Comparison of ENCODE assay signal across 32 cellular contexts in genomic region chr4:98935633-98936032, GRCh38.
"Had no signal": no experiment of that assay in that cellular context is flagged by ENCODE, and none has a peak within 500 bp of the region (broad histone marks: within the 10 kb centered on the region; RNA-seq: fewer than 3 reads in every experiment).

No MANE protein-coding gene starts in this region.

- H3K36me3 ChIP-seq: adrenal gland, esophagus squamous epithelium, gastroesophageal sphincter, heart right ventricle had no signal

- H3K27ac ChIP-seq: adrenal gland, esophagus squamous epithelium, gastroesophageal sphincter, heart right ventricle had no signal

- FAIRE-seq: colon had no signal

- H2AFZ ChIP-seq: hepatocyte had no signal

- H3K9me3 Mint-ChIP-seq: activated CD8-positive, alpha-beta T cell treated with anti-CD3 and anti-CD28 coated beads for 36 hours; activated naive CD4-positive, alpha-beta T cell treated with anti-CD3 and anti-CD28 coated beads for 36 hours; activated naive CD4-positive, alpha-beta T cell treated with anti-CD3 and anti-CD28 coated beads, Interleukin-2, amount 50 U/mL, for 24 hours; activated naive CD8-positive, alpha-beta T cell treated with anti-CD3 and anti-CD28 coated beads, Interleukin-2, amount 50 U/mL, for 24 hours; activated T-helper 1 cell treated with anti-CD3 and anti-CD28 coated beads, Interleukin-12 subunit alpha, Interleukin-12 subunit beta, Interleukin-2, Interleukin-4 antibody, amounts not matched to agents 30 ng/mL and 10 ng/mL and 1 ng/mL, durations not matched to agents 14 hours and 24 hours and 36 hours; effector memory CD8-positive, alpha-beta T cell had no signal

- H3K27ac Mint-ChIP-seq: activated CD8-positive, alpha-beta T cell treated with anti-CD3 and anti-CD28 coated beads for 36 hours; activated naive CD4-positive, alpha-beta T cell treated with anti-CD3 and anti-CD28 coated beads for 36 hours; activated naive CD4-positive, alpha-beta T cell treated with anti-CD3 and anti-CD28 coated beads, Interleukin-2, amount 50 U/mL, for 24 hours; activated naive CD8-positive, alpha-beta T cell treated with anti-CD3 and anti-CD28 coated beads for 36 hours; activated naive CD8-positive, alpha-beta T cell treated with anti-CD3 and anti-CD28 coated beads, Interleukin-2, amount 50 U/mL, for 24 hours; activated T-helper 1 cell treated with anti-CD3 and anti-CD28 coated beads, Interleukin-12 subunit alpha, Interleukin-12 subunit beta, Interleukin-2, Interleukin-4 antibody, amounts not matched to agents 30 ng/mL and 10 ng/mL and 1 ng/mL, durations not matched to agents 14 hours and 24 hours and 36 hours; activated T-helper 2 cell treated with anti-CD3 and anti-CD28 coated beads, Interferon-gamma antibody, Interleukin-2, Interleukin-4, amounts not matched to agents 10 μg/mL and 5 μg/mL and 100 μg/mL, durations not matched to agents 14 hours and 24 hours and 36 hours; effector memory CD8-positive, alpha-beta T cell; WTC11 had no signal

- H3K27me3 ChIP-seq: adrenal gland, body of pancreas, esophagus squamous epithelium, gastroesophageal sphincter, heart right ventricle, hepatocyte had no signal

- ATAC-seq: activated CD8-positive, alpha-beta T cell treated with anti-CD3 and anti-CD28 coated beads for 36 hours; activated naive CD8-positive, alpha-beta T cell treated with anti-CD3 and anti-CD28 coated beads, Interleukin-2, amount 50 U/mL, for 24 hours; body of pancreas; effector memory CD8-positive, alpha-beta T cell; gastroesophageal sphincter; heart right ventricle; WTC11 had no signal

- H3K4me3 ChIP-seq: adrenal gland, body of pancreas, esophagus squamous epithelium, gastroesophageal sphincter, heart right ventricle, hepatocyte had no signal

- H3K79me2 ChIP-seq: hepatocyte had no signal

- H3K9me3 ChIP-seq: adrenal gland, body of pancreas, esophagus squamous epithelium, gastroesophageal sphincter, heart right ventricle had no signal

- H3K4me3 Mint-ChIP-seq: activated CD8-positive, alpha-beta T cell treated with anti-CD3 and anti-CD28 coated beads for 36 hours; activated naive CD4-positive, alpha-beta T cell treated with anti-CD3 and anti-CD28 coated beads for 36 hours; activated naive CD4-positive, alpha-beta T cell treated with anti-CD3 and anti-CD28 coated beads, Interleukin-2, amount 50 U/mL, for 24 hours; activated naive CD8-positive, alpha-beta T cell treated with anti-CD3 and anti-CD28 coated beads for 36 hours; activated naive CD8-positive, alpha-beta T cell treated with anti-CD3 and anti-CD28 coated beads, Interleukin-2, amount 50 U/mL, for 24 hours; activated T-helper 1 cell treated with anti-CD3 and anti-CD28 coated beads, Interleukin-12 subunit alpha, Interleukin-12 subunit beta, Interleukin-2, Interleukin-4 antibody, amounts not matched to agents 30 ng/mL and 10 ng/mL and 1 ng/mL, durations not matched to agents 14 hours and 24 hours and 36 hours; effector memory CD8-positive, alpha-beta T cell; WTC11 had no signal

- H3K36me3 Mint-ChIP-seq: activated naive CD4-positive, alpha-beta T cell treated with anti-CD3 and anti-CD28 coated beads, Interleukin-2, amount 50 U/mL, for 24 hours; activated naive CD8-positive, alpha-beta T cell treated with anti-CD3 and anti-CD28 coated beads for 36 hours had no signal

- H3K4me1 ChIP-seq: adrenal gland had no signal

- H3K27me3 Mint-ChIP-seq: activated CD8-positive, alpha-beta T cell treated with anti-CD3 and anti-CD28 coated beads for 36 hours; activated naive CD4-positive, alpha-beta T cell treated with anti-CD3 and anti-CD28 coated beads, Interleukin-2, amount 50 U/mL, for 24 hours; activated naive CD8-positive, alpha-beta T cell treated with anti-CD3 and anti-CD28 coated beads for 36 hours; activated naive CD8-positive, alpha-beta T cell treated with anti-CD3 and anti-CD28 coated beads, Interleukin-2, amount 50 U/mL, for 24 hours; effector memory CD8-positive, alpha-beta T cell had no signal

- DNase-seq: activated CD4-positive, alpha-beta T cell treated with anti-CD3 and anti-CD28 coated beads for 48 hours; activated CD4-positive, alpha-beta T cell treated with anti-CD3 and anti-CD28 coated beads, Interleukin-2, amount 50 U/mL, for 1 hour; activated CD4-positive, alpha-beta T cell treated with anti-CD3 and anti-CD28 coated beads, Interleukin-2, amount 50 U/mL, for 48 hours; activated CD8-positive, alpha-beta memory T cell treated with anti-CD3 and anti-CD28 coated beads for 24 hours; activated CD8-positive, alpha-beta T cell treated with anti-CD3 and anti-CD28 coated beads for 36 hours; activated effector memory CD4-positive, alpha-beta T cell treated with anti-CD3 and anti-CD28 coated beads, Interleukin-2, amount 50 U/mL, for 16 hours; activated naive CD4-positive, alpha-beta T cell treated with anti-CD3 and anti-CD28 coated beads for 36 hours; activated naive CD8-positive, alpha-beta T cell treated with anti-CD3 and anti-CD28 coated beads for 36 hours; activated naive CD8-positive, alpha-beta T cell treated with anti-CD3 and anti-CD28 coated beads, Interleukin-2, amount 50 U/mL, for 24 hours; activated T-cell treated with anti-CD3 and anti-CD28 coated beads, Interleukin-2, amount 50 U/mL, for 1 hour; activated T-cell treated with anti-CD3 and anti-CD28 coated beads, Interleukin-2, amount 50 U/mL, for 48 hours; adrenal gland; amygdala; aorta; body of pancreas; caudate nucleus; cortex of kidney; dermis blood vessel endothelial cell; effector CD4-positive, alpha-beta T cell; effector memory CD8-positive, alpha-beta T cell; erythroblast; esophagus squamous epithelium; foreskin melanocyte; heart right ventricle; T-helper 2 cell had no signal
